ENCODE assay signal across 9 cellular contexts in the genomic region with DNA sequence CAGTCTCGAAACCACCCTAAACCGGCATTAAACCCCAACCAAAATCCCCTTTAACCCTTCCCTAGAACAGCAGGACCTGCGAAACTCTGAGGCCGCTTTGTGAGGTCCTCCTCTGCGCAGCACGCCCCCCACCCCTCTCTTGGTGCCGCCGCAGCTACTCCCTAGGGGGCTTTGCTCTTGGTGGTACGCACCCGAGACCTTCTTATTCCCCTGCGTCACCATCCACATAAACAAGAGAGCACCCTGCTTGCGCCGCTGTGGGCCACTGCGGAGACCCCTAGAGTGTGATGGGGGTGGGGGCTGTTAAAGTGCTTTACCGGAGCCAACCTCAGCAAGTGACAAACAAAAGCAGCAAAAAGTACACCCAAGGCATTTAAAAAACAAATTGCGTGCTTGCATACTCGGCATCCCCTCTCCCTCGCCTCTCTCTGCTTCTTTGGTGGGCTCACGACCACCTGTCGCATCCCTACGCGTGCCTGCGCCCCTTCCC. TPM values are rescaled to one million over a fixed set of nuclear protein-coding genes. Genes with fewer than 3 reads are reported as not detected.
A peak's percentile ranks its signal among the peaks of the same experiment; 100 is the strongest.
DNase-seq lines count a peak whose midpoint lies in the region; ATAC-seq and TF ChIP-seq lines count a peak whose summit lies in the region.
"Had no signal": no experiment of that assay in that cellular context is flagged by ENCODE, and none has a peak within 500 bp of the region (broad histone marks: within the 10 kb centered on the region; RNA-seq: fewer than 3 reads in every experiment).

No MANE protein-coding gene starts in this region.

- no peaks in the 10 kb centered on the region for H4K20me1 ChIP-seq in GM23248 (ENCODE audit: insufficient read depth)

- H3K27me3 ChIP-seq in GM23248 (replicated peaks; ENCODE audit: insufficient read depth) (peaks cover 11% of the 10 kb centered on the region), gastrocnemius medialis (peaks cover 23 to 38% (median 36%) of the 10 kb centered on the region in 3 donors)

- H3K4me3 Mint-ChIP-seq in activated B cell treated with CpG ODN at 0.5 μM for 24 hours = peak overlapping the region; percentile 89
- peak overlapping the region; percentile 85 for H3K4me3 Mint-ChIP-seq in glutamatergic neuron (ENCODE audit: unreplicated experiment)

- WGBS in GM23248 (ENCODE audit: low coverage in 1 of 2, low lambda C conversion rate in 2 of 2, missing lambda C conversion rate in 2 of 2), 2 experiments = 42 to 46% methylated on average over 22 to 23 of the region's 23 CpGs

- DNase-seq in GM23248 (no peak), activated B cell treated with CpG ODN at 0.5 μM for 24 hours (no peak), glutamatergic neuron (no peak), gastrocnemius medialis (no peak), medulla oblongata (ENCODE audit: extremely low spot score) (no peak), foreskin melanocyte (no peak), cerebellar nuclear complex (lab: John Stamatoyannopoulos, UW) (no peak)
- DNase-seq: occipital lobe had no signal

- H3K27ac Mint-ChIP-seq in activated B cell treated with CpG ODN at 0.5 μM for 24 hours (no peak overlapping the region), glutamatergic neuron (ENCODE audit: unreplicated experiment) (no peak overlapping the region)

- no peaks in the 10 kb centered on the region for H3K9me3 ChIP-seq in GM23248 (ENCODE audit: low read depth)
- H3K9me3 ChIP-seq in gastrocnemius medialis = no peaks in the 10 kb centered on the region

- TF ChIP-seq POLR2A in gastrocnemius medialis (IDR thresholded peaks at IDR 0.05) = no peak

- H3K36me3 ChIP-seq in GM23248 (ENCODE audit: low read depth) = no peaks in the 10 kb centered on the region
- H3K36me3 ChIP-seq in gastrocnemius medialis = no peaks in the 10 kb centered on the region

- TF ChIP-seq CTCF in activated B cell treated with CpG ODN at 0.5 μM for 24 hours (IDR thresholded peaks at IDR 0.05) (no peak), glutamatergic neuron (IDR thresholded peaks at IDR 0.05; ENCODE audit: partially characterized antibody, unreplicated experiment) (no peak), gastrocnemius medialis (IDR thresholded peaks at IDR 0.05 in 4 of 5, conservative IDR thresholded peaks at IDR 0.05 in 1 of 5) (no peak)

- CTCF ChIA-PET in activated B cell treated with CpG ODN at 0.5 μM for 24 hours (lab: Charles Lee) = interaction anchor here (0.8 to 1.5 kb wide), 3 partner anchors 23 to 644 kb away, joined by 3 read pairs; no protein-coding TSS in a partner anchor

- no peak for ATAC-seq in activated B cell treated with CpG ODN at 0.5 μM for 24 hours (ENCODE audit: low read depth)
- ATAC-seq in gastrocnemius medialis = no peak
- no peak for ATAC-seq in GM19452 (IDR thresholded peaks at IDR 0.05; ENCODE audit: unreplicated experiment)

- H3K9ac ChIP-seq in GM23248 = no peak overlapping the region

- H3K4me2 ChIP-seq in GM23248 (ENCODE audit: unreplicated experiment) = peak overlapping the region; percentile 76

- POLR2A ChIA-PET in activated B cell treated with CpG ODN at 0.5 μM for 24 hours (lab: Charles Lee) = interaction anchor here (1.5 to 1.9 kb wide), 2 partner anchors 37 to 180 kb away, joined by 4 to 5 read pairs; a partner anchor contains a TSS

- H3K79me2 ChIP-seq in GM23248 (ENCODE audit: insufficient read depth) = peaks cover 22% of the 10 kb centered on the region

- peaks cover 36% of the 10 kb centered on the region for H3K4me1 Mint-ChIP-seq in activated B cell treated with CpG ODN at 0.5 μM for 24 hours
- peaks cover 16% of the 10 kb centered on the region for H3K4me1 Mint-ChIP-seq in glutamatergic neuron (ENCODE audit: low read depth, unreplicated experiment)

- no peaks in the 10 kb centered on the region for H3K9me2 ChIP-seq in GM23248 (ENCODE audit: insufficient read depth)

- peak overlapping the region; percentile 94 for H2AFZ ChIP-seq in GM23248

- H3K27ac ChIP-seq in GM23248 (no peak overlapping the region), gastrocnemius medialis (no peak overlapping the region)

- H3K4me1 ChIP-seq in GM23248 (ENCODE audit: insufficient read depth) = peaks cover 3% of the 10 kb centered on the region; the same call in 1 of the 2 replicates
- no peaks in the 10 kb centered on the region for H3K4me1 ChIP-seq in gastrocnemius medialis

- in situ Hi-C loops in GM23248 (cut with MboI) (loop anchor here (25.0 kb wide), 1 partner anchor 610 kb away; no protein-coding TSS in a partner anchor), gastrocnemius medialis (cut with MboI; ENCODE audit: low sequenced_read_pairs in 4 of 4) (loop anchor here in 3 of 4 donors (25.0 kb wide), 3 partner anchors 560 to 615 kb away; a partner anchor contains a TSS)

- H3K4me3 ChIP-seq in GM23248 (peak overlapping the region; percentile 82), gastrocnemius medialis (peak overlapping the region; percentile 53 to 64 (median 58))

- H3K36me3 Mint-ChIP-seq in activated B cell treated with CpG ODN at 0.5 μM for 24 hours (ENCODE audit: low read depth) (no peaks in the 10 kb centered on the region), glutamatergic neuron (ENCODE audit: unreplicated experiment) (no peaks in the 10 kb centered on the region)

- intact Hi-C loops in activated B cell treated with CpG ODN at 0.5 μM for 24 hours (cut with micrococcal nuclease) (loop anchor here (2.0 to 5.0 kb wide), 2 partner anchors 200 to 615 kb away; a partner anchor contains a TSS), gastrocnemius medialis (cut with DNase I; ENCODE audit: low total_unique reads) (loop anchor here (1.0 to 10.0 kb wide), 2 partner anchors 30 to 197 kb away; a partner anchor contains a TSS)

- H3F3A ChIP-seq in GM23248 (ENCODE audit: insufficient read depth) = no peaks in the 10 kb centered on the region

- no peaks in the 10 kb centered on the region for H3K9me3 Mint-ChIP-seq in activated B cell treated with CpG ODN at 0.5 μM for 24 hours
- H3K9me3 Mint-ChIP-seq in glutamatergic neuron (ENCODE audit: unreplicated experiment) = no peaks in the 10 kb centered on the region

- H3K27me3 Mint-ChIP-seq in activated B cell treated with CpG ODN at 0.5 μM for 24 hours = peaks cover 25% of the 10 kb centered on the region
- H3K27me3 Mint-ChIP-seq in glutamatergic neuron (ENCODE audit: unreplicated experiment) = peaks cover 16% of the 10 kb centered on the region

RNA-seq across cellular contexts. Expression of a gene that starts 0.5 kb away (rescaled TPM):
- total RNA-seq in GM23248 (2014; rRNA removed; shearing (Covaris generic)) = 804 and 904 TPM in 2 replicates
- polyA plus RNA-seq in GM23248 (2016; fragmentation: Nextera tagmentation; extraction: Ambion mirVana) = 421 and 424 TPM in 2 replicates
- 784 and 849 TPM in 2 replicates for total RNA-seq in activated B cell treated with CpG ODN at 0.5 μM for 24 hours
- total RNA-seq in glutamatergic neuron (ENCODE audit: unreplicated experiment) = 1,989 TPM
- total RNA-seq in gastrocnemius medialis = 100 to 1,000 TPM; 513 to 854 (median 781) TPM

RNA-seq across cellular contexts. Expression of a gene that starts 1.3 kb away (rescaled TPM):
- total RNA-seq in GM23248 (2014; rRNA removed; shearing (Covaris generic)) = 0.25 and 0.97 TPM in 2 replicates
- polyA plus RNA-seq in GM23248 (2016; fragmentation: Nextera tagmentation; extraction: Ambion mirVana) = 0.77 and 1.0 TPM in 2 replicates
- total RNA-seq in activated B cell treated with CpG ODN at 0.5 μM for 24 hours (1.4 and 1.5 TPM in 2 replicates), glutamatergic neuron (ENCODE audit: unreplicated experiment) (11.7 TPM), gastrocnemius medialis (not detected)
